Comparison of ENCODE assay signal across 12 cellular contexts in the genomic region with DNA sequence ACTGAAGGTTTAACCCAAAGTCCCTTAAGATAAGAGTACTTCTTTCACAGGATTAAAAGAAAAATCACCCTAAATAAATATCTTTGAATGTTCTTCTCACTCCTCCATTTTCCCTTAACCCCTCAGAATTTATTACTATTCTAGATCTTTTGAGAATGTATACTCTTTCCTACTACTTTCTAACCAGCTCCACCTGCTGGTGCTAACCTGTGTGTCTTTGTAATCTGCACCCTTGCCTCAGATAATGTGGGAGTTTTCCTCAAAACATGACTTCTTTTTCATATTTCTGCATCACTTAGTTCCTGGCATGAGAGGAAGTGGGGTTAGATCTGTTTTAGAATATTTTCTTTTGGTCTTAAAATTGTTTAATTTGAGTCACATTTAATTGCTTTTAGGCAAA.
DNase-seq lines count a peak whose midpoint lies in the region; ATAC-seq and TF ChIP-seq lines count a peak whose summit lies in the region.
"Had no signal": no experiment of that assay in that cellular context is flagged by ENCODE, and none has a peak within 500 bp of the region (broad histone marks: within the 10 kb centered on the region; RNA-seq: fewer than 3 reads in every experiment).

No MANE protein-coding gene starts in this region.

- no peak overlapping the region for H3K4me3 Mint-ChIP-seq in type B pancreatic cell
- no peak overlapping the region for H3K4me3 Mint-ChIP-seq in activated T-helper 17 cell treated with anti-CD3 and anti-CD28 coated beads, Interleukin-2, amount 50 U/mL, for 72 hours
- H3K4me3 Mint-ChIP-seq: IgD-negative memory B cell, natural killer cell had no signal

- DNase-seq in Right ventricle myocardium superior, result no peak
- DNase-seq in Right ventricle myocardium inferior (ENCODE audit: missing footprints), result no peak
- peak; percentile 17 for DNase-seq in RWPE1 (ENCODE audit: low spot score)
- peak; percentile 28 for DNase-seq in fibroblast of villous mesenchyme (ENCODE audit: low read depth)
- no peak for DNase-seq in type B pancreatic cell (ENCODE audit: extremely low spot score, unreplicated experiment)
- DNase-seq in activated CD4-positive, CD25-positive, alpha-beta regulatory T cell (lab: John Stamatoyannopoulos, UW), result no peak
- DNase-seq: activated CD4-positive, CD25-positive, alpha-beta regulatory T cell treated with anti-CD3 and anti-CD28 coated beads, Interleukin-2, amount 50 U/mL, for 72 hours; effector memory CD4-positive, alpha-beta T cell; natural killer cell had no signal

- CTCF ChIA-PET in RWPE1 (lab: Yijun Ruan, JAX), result interaction anchor here (0.5 to 1.5 kb wide), 10 partner anchors 53 to 700 kb away, joined by 3 to 7 read pairs (median 3); no protein-coding TSS in a partner anchor

- H3K9me3 Mint-ChIP-seq in type B pancreatic cell, result peaks cover 14% of the 10 kb centered on the region
- H3K9me3 Mint-ChIP-seq in activated T-helper 17 cell treated with anti-CD3 and anti-CD28 coated beads, Interleukin-2, amount 50 U/mL, for 72 hours, result peaks cover 22% of the 10 kb centered on the region

- ATAC-seq in Right ventricle myocardium superior (ENCODE audit: poor library complexity), result peak; percentile 68
- ATAC-seq in Right ventricle myocardium inferior, result no peak
- ATAC-seq in activated T-helper 17 cell treated with anti-CD3 and anti-CD28 coated beads, Interleukin-2, amount 50 U/mL, for 72 hours (replicated peaks), result no peak
- no peak for ATAC-seq in GM21360 (IDR thresholded peaks at IDR 0.05; ENCODE audit: unreplicated experiment)
- ATAC-seq: natural killer cell had no signal

- peaks cover 3% of the 10 kb centered on the region for H3K27me3 Mint-ChIP-seq in type B pancreatic cell
- no peaks in the 10 kb centered on the region for H3K27me3 Mint-ChIP-seq in activated T-helper 17 cell treated with anti-CD3 and anti-CD28 coated beads, Interleukin-2, amount 50 U/mL, for 72 hours
- H3K27me3 Mint-ChIP-seq: IgD-negative memory B cell had no signal

- H3K36me3 Mint-ChIP-seq in type B pancreatic cell, result no peaks in the 10 kb centered on the region
- no peaks in the 10 kb centered on the region for H3K36me3 Mint-ChIP-seq in activated T-helper 17 cell treated with anti-CD3 and anti-CD28 coated beads, Interleukin-2, amount 50 U/mL, for 72 hours (ENCODE audit: low read depth)
- H3K36me3 Mint-ChIP-seq: natural killer cell had no signal

- no peak overlapping the region for H3K27ac ChIP-seq in RWPE1

- POLR2A ChIA-PET in RWPE1 (lab: Yijun Ruan, JAX; ENCODE audit: low non-redundant PET), result no interaction called here

- no peaks in the 10 kb centered on the region for H3K4me1 Mint-ChIP-seq in type B pancreatic cell (ENCODE audit: unreplicated experiment)
- no peaks in the 10 kb centered on the region for H3K4me1 Mint-ChIP-seq in activated T-helper 17 cell treated with anti-CD3 and anti-CD28 coated beads, Interleukin-2, amount 50 U/mL, for 72 hours
- H3K4me1 Mint-ChIP-seq: IgD-negative memory B cell, natural killer cell had no signal

- H3K4me3 ChIP-seq in fibroblast of villous mesenchyme (ENCODE audit: low read depth, low read length), result no peak overlapping the region

- no peak overlapping the region for H3K27ac Mint-ChIP-seq in type B pancreatic cell
- no peak overlapping the region for H3K27ac Mint-ChIP-seq in activated T-helper 17 cell treated with anti-CD3 and anti-CD28 coated beads, Interleukin-2, amount 50 U/mL, for 72 hours
- H3K27ac Mint-ChIP-seq: IgD-negative memory B cell, natural killer cell had no signal

- peak; percentile 62 for TF ChIP-seq CTCF in RWPE1 (conservative IDR thresholded peaks at IDR 0.05; ENCODE audit: low read depth)
- TF ChIP-seq CTCF in fibroblast of villous mesenchyme (IDR thresholded peaks at IDR 0.05; ENCODE audit: insufficient read depth, low read depth, low read length), result peak; percentile 57
- peak; percentile 67 for TF ChIP-seq CTCF in type B pancreatic cell (conservative IDR thresholded peaks at IDR 0.05)

- intact Hi-C loops in Right ventricle myocardium superior (cut with DNase I), result loop anchor here (5.0 kb wide), 1 partner anchor 49 kb away; no protein-coding TSS in a partner anchor
- intact Hi-C loops in Right ventricle myocardium inferior (cut with DNase I), result loop anchor here (5.0 kb wide), 1 partner anchor 49 kb away; no protein-coding TSS in a partner anchor

Comparison
In these comparisons a context has a peak if more than half of its experiments do, and no peak if none do; other contexts are left out.
1. DNase-seq: peak in RWPE1 (single experiment) and fibroblast of villous mesenchyme (single experiment); none in Right ventricle myocardium superior (single experiment), Right ventricle myocardium inferior (single experiment), type B pancreatic cell (single experiment) and activated CD4-positive, CD25-positive, alpha-beta regulatory T cell (0 of 4).
2. Peak in every context shown above with its lines, with median percentiles within 50 percentile points of each other: CTCF ChIP-seq.